In genomic region chrX:103734125-103734760, GRCh38 we compare ENCODE assay signal across 20 cellular contexts. TPM values are rescaled to one million over a fixed set of nuclear protein-coding genes. Genes with fewer than 3 reads are reported as not detected.
DNase-seq lines count a peak whose midpoint lies in the region; ATAC-seq and TF ChIP-seq lines count a peak whose summit lies in the region.
"Had no signal": no experiment of that assay in that cellular context is flagged by ENCODE, and none has a peak within 500 bp of the region (broad histone marks: within the 10 kb centered on the region; RNA-seq: fewer than 3 reads in every experiment).

No MANE protein-coding gene starts in this region.

- 41% methylated on average over 4 of the region's 4 CpGs for WGBS in right lobe of liver (ENCODE audit: insufficient coverage, low coverage, low lambda C conversion rate, missing lambda C conversion rate)

- POLR2A ChIA-PET in RWPE1 (lab: Yijun Ruan, JAX; ENCODE audit: low non-redundant PET), result no interaction called here

- no peak overlapping the region for H3K4me3 ChIP-seq in fibroblast of mammary gland (ENCODE audit: control insufficient read depth, low read depth, low read length)
- H3K4me3 ChIP-seq in right lobe of liver, result no peak overlapping the region
- H3K4me3 ChIP-seq: BLaER1 treated with 17β-estradiol and CSF1 and Interleukin-3, amounts not matched to agents 10 nM and 100 nM; pancreas had no signal

- CTCF ChIA-PET in RWPE1 (lab: Yijun Ruan, JAX), result no interaction called here

- H3K27me3 ChIP-seq in right lobe of liver, result no peaks in the 10 kb centered on the region

- no peak for TF ChIP-seq CTCF in RWPE1 (conservative IDR thresholded peaks at IDR 0.05; ENCODE audit: low read depth)
- no peak for TF ChIP-seq CTCF in fibroblast of mammary gland (conservative IDR thresholded peaks at IDR 0.05; ENCODE audit: control insufficient read depth, insufficient read depth, low read depth, low read length)
- TF ChIP-seq CTCF in right lobe of liver (IDR thresholded peaks at IDR 0.05), result no peak

- ATAC-seq in right lobe of liver, result no peak
- ATAC-seq: pancreas, Right ventricle myocardium inferior had no signal

- H3K9me3 ChIP-seq in right lobe of liver, result no peaks in the 10 kb centered on the region
- H3K9me3 ChIP-seq: BLaER1 treated with 17β-estradiol and CSF1 and Interleukin-3, amounts not matched to agents 10 nM and 100 nM; pancreas had no signal

- peak overlapping the region; percentile 74; the same call in 1 of the 2 replicates for H3K27ac ChIP-seq in RWPE1
- H3K27ac ChIP-seq in right lobe of liver, result no peak overlapping the region
- H3K27ac ChIP-seq: BLaER1 treated with 17β-estradiol and CSF1 and Interleukin-3, amounts not matched to agents 10 nM and 100 nM; pancreas had no signal

- no peaks in the 10 kb centered on the region for H3K4me1 ChIP-seq in right lobe of liver
- H3K4me1 ChIP-seq: pancreas had no signal

- DNase-seq in stimulated activated CD4-positive, alpha-beta T cell treated with anti-CD3 and anti-CD28 coated beads, TNF-alpha, amount 100 ng/mL, for 48 hours (ENCODE audit: low read depth in 3 of 3), result peak in 2 of 3 donors; percentile 5 to 8
- DNase-seq in stimulated activated CD4-positive, alpha-beta T cell treated with anti-CD3 and anti-CD28 coated beads, Interleukin-12 subunit alpha, Interleukin-12 subunit beta, amount 100 ng/mL, for 4 hours, result no peak
- DNase-seq in RWPE1 (ENCODE audit: low spot score) (no peak), fibroblast of mammary gland (ENCODE audit: low read depth) (peak; percentile 55), T1000 (lab: John Stamatoyannopoulos, UW) (no peak), GDM1 (lab: John Stamatoyannopoulos, UW) (no peak), hepatic stellate cell (ENCODE audit: low spot score) (no peak), right lobe of liver (no peak)
- DNase-seq: amygdala; EL; NCI-H524 treated with DMSO at 0.1 percent for 48 hours; pancreas; stimulated activated naive CD4-positive, alpha-beta T cell; T-helper 9 cell had no signal

- no peak for TF ChIP-seq POLR2A in right lobe of liver (IDR thresholded peaks at IDR 0.05)

- no peaks in the 10 kb centered on the region for H3K36me3 ChIP-seq in right lobe of liver
- H3K36me3 ChIP-seq: BLaER1 treated with 17β-estradiol and CSF1 and Interleukin-3, amounts not matched to agents 10 nM and 100 nM; pancreas had no signal

- intact Hi-C loops in right lobe of liver (cut with DNase I), result no loop called here

RNA-seq across cellular contexts. Expression of gene TMEM31, which starts 23.5 kb away (rescaled TPM):
- total RNA-seq in right lobe of liver, result under 1 TPM in 1 of 6 experiments, not detected in 5; 0.37 TPM
- total RNA-seq: dermis microvascular lymphatic vessel endothelial cell, frontal cortex, mononuclear cell, pancreas, Right ventricle myocardium inferior had no signal

RNA-seq across cellular contexts. Expression of gene PLP1, which starts 42.4 kb away (rescaled TPM):
- under 1 TPM in 4 of 6 experiments, not detected in 2; 0.24 to 0.75 (median 0.61) TPM for total RNA-seq in right lobe of liver
- total RNA-seq: activated CD8-positive, alpha-beta memory T cell treated with anti-CD3 and anti-CD28 coated beads for 36 hours; mononuclear cell had no signal

RNA-seq across cellular contexts. Expression of gene MORF4L2, which starts 47.7 kb away (rescaled TPM):
- total RNA-seq in right lobe of liver, result 100 to 1,000 TPM; 148 to 252 (median 183) TPM

Comparison
In these comparisons a context has a peak if more than half of its experiments do, and no peak if none do; other contexts are left out.
1. DNase-seq: peak in stimulated activated CD4-positive, alpha-beta T cell treated with anti-CD3 and anti-CD28 coated beads, TNF-alpha, amount 100 ng/mL, for 48 hours (2 of 3) and fibroblast of mammary gland (single experiment); none in stimulated activated CD4-positive, alpha-beta T cell treated with anti-CD3 and anti-CD28 coated beads, Interleukin-12 subunit alpha, Interleukin-12 subunit beta, amount 100 ng/mL, for 4 hours (single experiment), RWPE1 (single experiment), T1000 (single experiment), GDM1 (single experiment), hepatic stellate cell (single experiment) and right lobe of liver (0 of 3).